In genomic region chr16:82987767-82988166, GRCh38 we compare ENCODE assay signal across 29 cellular contexts.
DNase-seq lines count a peak whose midpoint lies in the region; ATAC-seq and TF ChIP-seq lines count a peak whose summit lies in the region.
"Had no signal": no experiment of that assay in that cellular context is flagged by ENCODE, and none has a peak within 500 bp of the region (broad histone marks: within the 10 kb centered on the region; RNA-seq: fewer than 3 reads in every experiment).

No MANE protein-coding gene starts in this region.

- H3K36me3 ChIP-seq in testis (ENCODE audit: low read depth, missing control alignments): no peaks in the 10 kb centered on the region
- H3K36me3 ChIP-seq: HAP-1, neutrophil, WERI-Rb-1 had no signal

- intact Hi-C loops in testis (cut with DNase I; ENCODE audit: low total_unique reads): no loop called here

- H3K4me3 Mint-ChIP-seq in T-helper 2 cell treated with Interferon-gamma antibody and Interleukin-4, amounts not matched to agents 5 μg/mL and 100 μg/mL, for 36 hours: no peak overlapping the region
- H3K4me3 Mint-ChIP-seq: activated CD4-positive, alpha-beta T cell treated with anti-CD3 and anti-CD28 coated beads, Interleukin-2, amount 10 ng/mL, durations not matched to agents 24 days and 14 days; activated CD8-positive, alpha-beta memory T cell treated with anti-CD3 and anti-CD28 coated beads, Interleukin-2, amount 10 ng/mL, durations not matched to agents 7 days and 5 days; activated naive CD4-positive, alpha-beta T cell treated with anti-CD3 and anti-CD28 coated beads, Interleukin-2, amount 10 ng/mL, durations not matched to agents 7 days and 5 days; T-helper 17 cell had no signal

- ATAC-seq in GM21723 (IDR thresholded peaks at IDR 0.05; ENCODE audit: unreplicated experiment): no peak
- ATAC-seq: activated CD8-positive, alpha-beta memory T cell treated with anti-CD3 and anti-CD28 coated beads, Interleukin-2, amount 10 ng/mL, durations not matched to agents 7 days and 5 days; GM12878; HepG2; T-helper 17 cell had no signal

- no peaks in the 10 kb centered on the region for H3K9me3 ChIP-seq in testis
- H3K9me3 ChIP-seq: HAP-1, neutrophil, SK-N-SH had no signal

- H3K4me3 ChIP-seq in choroid plexus epithelial cell (ENCODE audit: low read depth, low read length): no peak overlapping the region
- H3K4me3 ChIP-seq in testis: no peak overlapping the region
- H3K4me3 ChIP-seq: GM12878, HAP-1, skin epidermis had no signal

- H3K27ac ChIP-seq in testis: no peak overlapping the region
- H3K27ac ChIP-seq: neutrophil, RWPE1, skin epidermis, WERI-Rb-1 had no signal

- peak; percentile 3 for DNase-seq in NCI-H1092 treated with DMSO at 0.1 percent for 48 hours (lab: John Stamatoyannopoulos, UW)
- no peak for DNase-seq in NCI-H1092 (lab: John Stamatoyannopoulos, UW)
- DNase-seq in choroid plexus epithelial cell (ENCODE audit: low read depth): peak; percentile 18
- peak; percentile 40 for DNase-seq in iris pigment epithelial cell (ENCODE audit: low read depth)
- no peak for DNase-seq in T-helper 2 cell treated with Interferon-gamma antibody and Interleukin-4, amounts not matched to agents 5 μg/mL and 100 μg/mL, for 36 hours (ENCODE audit: low spot score)
- DNase-seq in SIG-M5 treated with dmso at 0.1 percent for 504 hours (lab: John Stamatoyannopoulos, UW; ENCODE audit: unreplicated experiment): no peak
- DNase-seq in testis: no peak
- DNase-seq: activated CD4-positive, alpha-beta T cell treated with anti-CD3 and anti-CD28 coated beads, Interleukin-2, amount 10 ng/mL, durations not matched to agents 24 days and 14 days; activated CD8-positive, alpha-beta memory T cell treated with anti-CD3 and anti-CD28 coated beads, Interleukin-2, amount 10 ng/mL, durations not matched to agents 7 days and 5 days; activated naive CD4-positive, alpha-beta T cell treated with anti-CD3 and anti-CD28 coated beads, Interleukin-2, amount 10 ng/mL, durations not matched to agents 7 days and 5 days; amniotic stem cell; central memory CD4-positive, alpha-beta T cell; DND-41; erythroblast; islet precursor cell; NCI-H1105 treated with DMSO at 0.1 percent for 48 hours; NCI-H2081 treated with DMSO at 0.1 percent for 48 hours; NCI-H774; SK-N-SH; T-helper 17 cell; trophoblast cell; WERI-Rb-1 had no signal

- H3K27ac Mint-ChIP-seq in T-helper 2 cell treated with Interferon-gamma antibody and Interleukin-4, amounts not matched to agents 5 μg/mL and 100 μg/mL, for 36 hours: no peak overlapping the region
- H3K27ac Mint-ChIP-seq: activated CD4-positive, alpha-beta T cell treated with anti-CD3 and anti-CD28 coated beads, Interleukin-2, amount 10 ng/mL, durations not matched to agents 24 days and 14 days; activated CD8-positive, alpha-beta memory T cell treated with anti-CD3 and anti-CD28 coated beads, Interleukin-2, amount 10 ng/mL, durations not matched to agents 7 days and 5 days; activated naive CD4-positive, alpha-beta T cell treated with anti-CD3 and anti-CD28 coated beads, Interleukin-2, amount 10 ng/mL, durations not matched to agents 7 days and 5 days; T-helper 17 cell had no signal

- no peaks in the 10 kb centered on the region for H3K4me1 Mint-ChIP-seq in T-helper 2 cell treated with Interferon-gamma antibody and Interleukin-4, amounts not matched to agents 5 μg/mL and 100 μg/mL, for 36 hours (ENCODE audit: low read depth)
- H3K4me1 Mint-ChIP-seq: activated CD4-positive, alpha-beta T cell treated with anti-CD3 and anti-CD28 coated beads, Interleukin-2, amount 10 ng/mL, durations not matched to agents 24 days and 14 days; activated CD8-positive, alpha-beta memory T cell treated with anti-CD3 and anti-CD28 coated beads, Interleukin-2, amount 10 ng/mL, durations not matched to agents 7 days and 5 days; activated naive CD4-positive, alpha-beta T cell treated with anti-CD3 and anti-CD28 coated beads, Interleukin-2, amount 10 ng/mL, durations not matched to agents 7 days and 5 days; T-helper 17 cell had no signal

- H3K27me3 ChIP-seq in testis: no peaks in the 10 kb centered on the region
- H3K27me3 ChIP-seq: neutrophil had no signal

- no peaks in the 10 kb centered on the region for H3K4me1 ChIP-seq in testis
- H3K4me1 ChIP-seq: HAP-1 had no signal

- H3K27me3 Mint-ChIP-seq in T-helper 2 cell treated with Interferon-gamma antibody and Interleukin-4, amounts not matched to agents 5 μg/mL and 100 μg/mL, for 36 hours (ENCODE audit: low read depth): no peaks in the 10 kb centered on the region
- H3K27me3 Mint-ChIP-seq: activated CD4-positive, alpha-beta T cell treated with anti-CD3 and anti-CD28 coated beads, Interleukin-2, amount 10 ng/mL, durations not matched to agents 24 days and 14 days; activated naive CD4-positive, alpha-beta T cell treated with anti-CD3 and anti-CD28 coated beads, Interleukin-2, amount 10 ng/mL, durations not matched to agents 7 days and 5 days had no signal

- peaks cover 6% of the 10 kb centered on the region for H3K9me3 Mint-ChIP-seq in T-helper 2 cell treated with Interferon-gamma antibody and Interleukin-4, amounts not matched to agents 5 μg/mL and 100 μg/mL, for 36 hours

- TF ChIP-seq POLR2A in testis (IDR thresholded peaks at IDR 0.05): no peak

- WGBS in testis, 2 donors: 76 to 84% methylated on average over 3 of the region's 3 CpGs

- TF ChIP-seq CTCF in choroid plexus epithelial cell (conservative IDR thresholded peaks at IDR 0.05; ENCODE audit: low read depth, low read length) (no peak), testis (IDR thresholded peaks at IDR 0.05) (no peak)

- H3K36me3 Mint-ChIP-seq in T-helper 2 cell treated with Interferon-gamma antibody and Interleukin-4, amounts not matched to agents 5 μg/mL and 100 μg/mL, for 36 hours (ENCODE audit: low read depth): no peaks in the 10 kb centered on the region
- H3K36me3 Mint-ChIP-seq: activated CD8-positive, alpha-beta memory T cell treated with anti-CD3 and anti-CD28 coated beads, Interleukin-2, amount 10 ng/mL, durations not matched to agents 7 days and 5 days; activated naive CD4-positive, alpha-beta T cell treated with anti-CD3 and anti-CD28 coated beads, Interleukin-2, amount 10 ng/mL, durations not matched to agents 7 days and 5 days had no signal

Comparison
In these comparisons a context has a peak if more than half of its experiments do, and no peak if none do; other contexts are left out.
1. DNase-seq: peak in NCI-H1092 treated with DMSO at 0.1 percent for 48 hours (single experiment), choroid plexus epithelial cell (single experiment) and iris pigment epithelial cell (single experiment); none in NCI-H1092 (single experiment), T-helper 2 cell treated with Interferon-gamma antibody and Interleukin-4, amounts not matched to agents 5 μg/mL and 100 μg/mL, for 36 hours (single experiment), SIG-M5 treated with dmso at 0.1 percent for 504 hours (single experiment) and testis (single experiment).